Comparison of ENCODE assay signal across 8 cellular contexts in the genomic region with DNA sequence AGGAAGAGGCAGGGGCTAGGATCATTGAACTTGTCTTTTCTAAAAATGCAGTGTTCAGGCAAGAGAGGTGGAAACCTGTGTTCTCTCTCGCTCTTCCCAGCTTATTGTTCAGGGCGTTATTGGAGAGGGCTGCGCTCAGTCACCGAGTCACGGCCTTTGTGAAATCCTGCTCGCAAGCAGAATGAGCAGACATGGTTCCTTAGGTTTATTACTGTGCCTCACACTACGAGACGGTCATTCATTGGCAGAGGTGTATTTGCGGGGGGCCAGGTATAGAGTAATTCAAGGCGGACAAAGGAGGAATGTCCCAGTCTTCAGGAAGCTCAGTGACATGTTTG. TPM values are rescaled to one million over a fixed set of nuclear protein-coding genes. Genes with fewer than 3 reads are reported as not detected.
DNase-seq lines count a peak whose midpoint lies in the region; ATAC-seq and TF ChIP-seq lines count a peak whose summit lies in the region.

No MANE protein-coding gene starts in this region.

- no peaks in the 10 kb centered on the region for H3K9me3 ChIP-seq in MG63
- no peaks in the 10 kb centered on the region for H3K9me3 ChIP-seq in colonic mucosa
- H3K9me3 ChIP-seq in muscle layer of colon (ENCODE audit: low read length), result no peaks in the 10 kb centered on the region

- H3K27me3 ChIP-seq in MG63 (no peaks in the 10 kb centered on the region), colonic mucosa (no peaks in the 10 kb centered on the region), muscle layer of colon (ENCODE audit: control insufficient read depth in 1 of 2, insufficient read depth in 2 of 2, low read length in 2 of 2) (no peaks in the 10 kb centered on the region)

- peak overlapping the region; percentile 85 for H3K4me3 ChIP-seq in MG63
- peak overlapping the region; percentile 92 for H3K4me3 ChIP-seq in colonic mucosa
- H3K4me3 ChIP-seq in muscle layer of colon (ENCODE audit: low read depth in 1 of 2, low read length in 2 of 2), result peak overlapping the region; percentile 44 to 98

- H3K36me3 ChIP-seq in MG63, result peaks cover 4% of the 10 kb centered on the region
- no peaks in the 10 kb centered on the region for H3K36me3 ChIP-seq in colonic mucosa
- H3K36me3 ChIP-seq in muscle layer of colon (ENCODE audit: insufficient read depth, low read length), result peaks cover 17% of the 10 kb centered on the region

- H3K27ac ChIP-seq in colonic mucosa (peak overlapping the region; percentile 85), muscle layer of colon (ENCODE audit: low read depth, low read length) (peak overlapping the region; percentile 83)

- peak; percentile 1 for ATAC-seq in GM18498 (IDR thresholded peaks at IDR 0.05; ENCODE audit: unreplicated experiment)

- no peak for DNase-seq in MG63
- no peak for DNase-seq in colonic mucosa
- no peak for DNase-seq in amniotic stem cell (lab: John Stamatoyannopoulos, UW)
- no peak for DNase-seq in A172 (ENCODE audit: low spot score)
- DNase-seq in NCI-H2029 (lab: John Stamatoyannopoulos, UW), result no peak
- DNase-seq in UCSD-AML1 (lab: John Stamatoyannopoulos, UW; ENCODE audit: unreplicated experiment), result no peak

- intact Hi-C loops in colonic mucosa (cut with DNase I), result no loop called here

- peak overlapping the region; percentile 63 to 82 for H3K9ac ChIP-seq in colonic mucosa (ENCODE audit: low read depth in 2 of 2, low read length in 2 of 2)
- H3K9ac ChIP-seq in muscle layer of colon (ENCODE audit: low read length), result peak overlapping the region; percentile 33

- H3K4me1 ChIP-seq in colonic mucosa, result peaks cover 4% of the 10 kb centered on the region
- H3K4me1 ChIP-seq in muscle layer of colon (ENCODE audit: insufficient read depth, low read length), result peaks cover 10% of the 10 kb centered on the region

- TF ChIP-seq CTCF in colonic mucosa (IDR thresholded peaks at IDR 0.05), result no peak

RNA-seq across cellular contexts. Expression of a gene that starts 0.6 kb away (rescaled TPM):
- 7.6 and 16.2 TPM in 2 replicates for total RNA-seq in MG63 (2014; rRNA removed; shearing (Covaris generic); ENCODE audit: low replicate concordance)
- total RNA-seq in colonic mucosa, result 10 to 100 TPM; 15.1 to 19.4 TPM
- total RNA-seq in A172 (2014; rRNA removed; shearing (Covaris generic)), result 27.1 and 33.5 TPM in 2 replicates

RNA-seq across cellular contexts. Expression of a gene that starts 37.8 kb away (rescaled TPM):
- 24.3 and 27.1 TPM in 2 replicates for total RNA-seq in MG63 (2014; rRNA removed; shearing (Covaris generic); ENCODE audit: low replicate concordance)
- total RNA-seq in colonic mucosa, result 1 to 10 TPM; 3.3 to 5.5 TPM
- total RNA-seq in A172 (2014; rRNA removed; shearing (Covaris generic)), result 67.6 and 77.9 TPM in 2 replicates

RNA-seq across cellular contexts. Expression of a gene that starts 39.3 kb away (rescaled TPM):
- not detected in 2 replicates for total RNA-seq in MG63 (2014; rRNA removed; shearing (Covaris generic); ENCODE audit: low replicate concordance)
- total RNA-seq in colonic mucosa, result not detected
- not detected in 2 replicates for total RNA-seq in A172 (2014; rRNA removed; shearing (Covaris generic))
